ENCODE assay signal across 22 cellular contexts in genomic region chr15:79006071-79006470, GRCh38.
"Had no signal": no experiment of that assay in that cellular context is flagged by ENCODE, and none has a peak within 500 bp of the region (broad histone marks: within the 10 kb centered on the region; RNA-seq: fewer than 3 reads in every experiment).

No MANE protein-coding gene starts in this region.

- H2AFZ ChIP-seq: parathyroid adenoma had no signal

- H3K27ac ChIP-seq: esophagus squamous epithelium, gastroesophageal sphincter, parathyroid adenoma, stomach, thoracic aorta, transverse colon had no signal

- ATAC-seq: gastroesophageal sphincter; left colon; left ventricle myocardium superior; naive thymus-derived CD8-positive, alpha-beta T cell; sciatic nerve had no signal

- H3K9me3 ChIP-seq: esophagus squamous epithelium, gastroesophageal sphincter, spleen, stomach, thoracic aorta, transverse colon had no signal

- H3K9ac ChIP-seq: parathyroid adenoma had no signal

- H3K27me3 ChIP-seq: esophagus squamous epithelium, gastroesophageal sphincter, spleen, stomach, transverse colon had no signal

- DNase-seq: cerebellar nuclear complex; dermis blood vessel endothelial cell; esophagus squamous epithelium; foreskin fibroblast; glutamatergic neuron; left colon; left ventricle myocardium superior; mesendoderm; naive thymus-derived CD8-positive, alpha-beta T cell; stimulated activated CD4-positive, alpha-beta T cell treated with anti-CD3 and anti-CD28 coated beads, Interleukin-15, amount 100 ng/mL, for 24 hours; stimulated activated CD4-positive, alpha-beta T cell treated with anti-CD3 and anti-CD28 coated beads, Interleukin-1b, Interleukin-23, amount 100 ng/mL, for 48 hours; stimulated activated CD4-positive, alpha-beta T cell treated with anti-CD3 and anti-CD28 coated beads, Interleukin-4, amount 100 ng/mL, for 4 hours; stimulated activated naive CD4-positive, alpha-beta T cell; stomach; substantia nigra; transverse colon had no signal

- H3K79me2 ChIP-seq: parathyroid adenoma had no signal

- H3K36me3 Mint-ChIP-seq: naive thymus-derived CD8-positive, alpha-beta T cell had no signal

- H3K4me3 ChIP-seq: esophagus squamous epithelium, gastroesophageal sphincter, lung, spleen, stomach, thoracic aorta, transverse colon had no signal

- H3K36me3 ChIP-seq: esophagus squamous epithelium, gastroesophageal sphincter, spleen, stomach, thoracic aorta, transverse colon had no signal

- H3K9me3 Mint-ChIP-seq: naive thymus-derived CD8-positive, alpha-beta T cell had no signal

- H3K27ac Mint-ChIP-seq: naive thymus-derived CD8-positive, alpha-beta T cell had no signal
